8 cellular contexts compared by ENCODE assay signal in genomic region chr17:48728232-48729231, GRCh38. TPM values are rescaled to one million over a fixed set of nuclear protein-coding genes. Genes with fewer than 3 reads are reported as not detected.
DNase-seq lines count a peak whose midpoint lies in the region; ATAC-seq and TF ChIP-seq lines count a peak whose summit lies in the region.

TSS of gene HOXB13 (minus strand) at chr17:48728750. CDS start at chr17:48728593, 157 bp downstream.

- H2AFZ ChIP-seq in OCI-LY7 (ENCODE audit: low read length) = no peak within 1 kb of the TSS

- intact Hi-C loops in OCI-LY7 (cut with micrococcal nuclease; ENCODE audit: unreplicated experiment) = loop anchor here (10.0 kb wide), 1 partner anchor 76 kb away; no protein-coding TSS in a partner anchor

- peak; percentile 72 for DNase-seq in NCI-H2227 (lab: John Stamatoyannopoulos, UW; ENCODE audit: unreplicated experiment)
- DNase-seq in activated T-helper 9 cell treated with anti-CD3 and anti-CD28 coated beads, Interleukin-2, amount 50 U/mL, for 16 hours (ENCODE audit: low read depth) = peak; percentile 16
- peak; percentile 32 for DNase-seq in kidney tubule cell (ENCODE audit: low spot score)
- DNase-seq in thoracic aorta (ENCODE audit: low spot score) = no peak
- DNase-seq in NCI-H2171 treated with DMSO at 0.1 percent for 48 hours (lab: John Stamatoyannopoulos, UW) = no peak
- no peak for DNase-seq in OCI-LY7 (ENCODE audit: low spot score)

- ATAC-seq in thoracic aorta (ENCODE audit: insufficient number of reproducible peaks, low FRiP score, low read depth) (no peak), HG03565 (IDR thresholded peaks at IDR 0.05; ENCODE audit: unreplicated experiment) (no peak)

- peaks cover 43% of the 10 kb centered on the region for H3K27me3 ChIP-seq in thoracic aorta (replicated peaks; ENCODE audit: insufficient read depth)

- no TSS peak for BruUV-seq in OCI-LY7 (replicated peaks; lab: Mats Ljungman, UMichigan)

- CTCF ChIA-PET in OCI-LY7 (lab: Charles Lee; ENCODE audit: unreplicated experiment) = interaction anchor here (0.6 kb wide), 1 partner anchor 9 kb away, joined by 3 read pairs; no protein-coding TSS in a partner anchor

- H3K79me2 ChIP-seq in OCI-LY7 (ENCODE audit: insufficient read depth, low read depth, low read length) = no peaks in the 10 kb centered on the region

- TF ChIP-seq CTCF in thoracic aorta (IDR thresholded peaks at IDR 0.05) (no peak), OCI-LY7 (conservative IDR thresholded peaks at IDR 0.05; ENCODE audit: low read length) (no peak)

- POLR2A ChIA-PET in OCI-LY7 (lab: Charles Lee) = interaction anchor here (0.6 kb wide), 1 partner anchor 495 kb away, joined by 3 read pairs; no protein-coding TSS in a partner anchor

- H4K20me1 ChIP-seq in OCI-LY7 (ENCODE audit: insufficient read depth, low read length) = no peaks in the 10 kb centered on the region

- H3K4me2 ChIP-seq in OCI-LY7 (ENCODE audit: low read length) = no peak within 1 kb of the TSS

- H3K4me1 ChIP-seq in ES-I3 (ENCODE audit: insufficient read depth, low read length) (peaks cover 7% of the 10 kb centered on the region), thoracic aorta (ENCODE audit: control insufficient read depth in 1 of 2, low read depth in 2 of 2) (peaks cover 6 to 30% of the 10 kb centered on the region in 2 donors), OCI-LY7 (ENCODE audit: insufficient read depth, low read length, poor library complexity, severe bottlenecking) (no peaks in the 10 kb centered on the region)

- no peaks in the 10 kb centered on the region for H3K36me3 ChIP-seq in ES-I3 (ENCODE audit: insufficient read depth, low read length)
- H3K36me3 ChIP-seq in thoracic aorta = no peaks in the 10 kb centered on the region
- H3K36me3 ChIP-seq in OCI-LY7 (ENCODE audit: insufficient read depth, low read length) = no peaks in the 10 kb centered on the region

- H3K9ac ChIP-seq in ES-I3 (ENCODE audit: low read depth, low read length) = peak within 1 kb of the TSS; percentile 57; the same call in 1 of the 2 replicates

- no peaks in the 10 kb centered on the region for H3K9me2 ChIP-seq in OCI-LY7 (ENCODE audit: insufficient read depth, low read length)

- H3K27ac ChIP-seq in thoracic aorta = no peak within 1 kb of the TSS
- no peak within 1 kb of the TSS for H3K27ac ChIP-seq in OCI-LY7 (ENCODE audit: low read depth, low read length, poor library complexity, severe bottlenecking)

- H3K9me3 ChIP-seq in ES-I3 (ENCODE audit: control insufficient read depth, insufficient read depth, low read length) = no peaks in the 10 kb centered on the region
- no peaks in the 10 kb centered on the region for H3K9me3 ChIP-seq in thoracic aorta
- no peaks in the 10 kb centered on the region for H3K9me3 ChIP-seq in OCI-LY7 (ENCODE audit: low read length)

- peak within 1 kb of the TSS; percentile 46 for H3K4me3 ChIP-seq in thoracic aorta
- no peak within 1 kb of the TSS for H3K4me3 ChIP-seq in OCI-LY7 (ENCODE audit: low read depth, low read length, poor library complexity, severe bottlenecking)

RNA-seq across cellular contexts. Expression of gene HOXB13, which starts in this region (rescaled TPM):
- total RNA-seq in thoracic aorta (not detected), OCI-LY7 (2022) (not detected in 2 replicates)
- total RNA-seq in OCI-LY7 (2014; rRNA removed; shearing (Covaris generic)) = not detected in 2 replicates

Comparison
In these comparisons a context has a peak if more than half of its experiments do, and no peak if none do; other contexts are left out.
1. DNase-seq: peak in NCI-H2227 (single experiment), activated T-helper 9 cell treated with anti-CD3 and anti-CD28 coated beads, Interleukin-2, amount 50 U/mL, for 16 hours (single experiment) and kidney tubule cell (single experiment); none in thoracic aorta (single experiment), NCI-H2171 treated with DMSO at 0.1 percent for 48 hours (single experiment) and OCI-LY7 (single experiment).